8 cellular contexts compared by ENCODE assay signal in genomic region chr6:33787954-33788693, GRCh38. TPM values are rescaled to one million over a fixed set of nuclear protein-coding genes. Genes with fewer than 3 reads are reported as not detected.
DNase-seq lines count a peak whose midpoint lies in the region; ATAC-seq and TF ChIP-seq lines count a peak whose summit lies in the region.

No MANE protein-coding gene starts in this region.

- H2AFZ ChIP-seq in neural progenitor cell (replicated peaks) = no peak overlapping the region

- no peak for TF ChIP-seq CTCF in foreskin fibroblast (IDR thresholded peaks at IDR 0.05; ENCODE audit: low read depth, low read length)
- peak; percentile 10 for TF ChIP-seq CTCF in neural progenitor cell (IDR thresholded peaks at IDR 0.05)

- peak; percentile 33 to 43 for ATAC-seq in CD4-positive, CD25-positive, alpha-beta regulatory T cell (ENCODE audit: low read depth in 2 of 2)
- peak; percentile 32 for ATAC-seq in HG03378 (IDR thresholded peaks at IDR 0.05; ENCODE audit: unreplicated experiment)

- H3K36me3 Mint-ChIP-seq in CD4-positive, CD25-positive, alpha-beta regulatory T cell = peaks cover 21% of the 10 kb centered on the region
- H3K36me3 Mint-ChIP-seq in neural progenitor cell = peaks cover 23% of the 10 kb centered on the region

- peaks cover 29% of the 10 kb centered on the region for H3F3A ChIP-seq in neural progenitor cell (ENCODE audit: low read depth)

- H3K4me3 ChIP-seq in CD4-positive, CD25-positive, alpha-beta regulatory T cell (ENCODE audit: low read depth, low read length) = peak overlapping the region; percentile 85
- peak overlapping the region; percentile 56 to 71 for H3K4me3 ChIP-seq in foreskin fibroblast (ENCODE audit: low read depth in 1 of 2, low read length in 2 of 2)
- H3K4me3 ChIP-seq in neural progenitor cell = peak overlapping the region; percentile 78

- peaks cover 31% of the 10 kb centered on the region for H3K36me3 ChIP-seq in CD4-positive, CD25-positive, alpha-beta regulatory T cell (ENCODE audit: control insufficient read depth, insufficient read depth, low read length)
- no peaks in the 10 kb centered on the region for H3K36me3 ChIP-seq in neural progenitor cell

- peak overlapping the region; percentile 86 to 96 (median 96) for H3K4me3 Mint-ChIP-seq in CD4-positive, CD25-positive, alpha-beta regulatory T cell
- peak overlapping the region; percentile 96 for H3K4me3 Mint-ChIP-seq in neural progenitor cell

- no peaks in the 10 kb centered on the region for H3K9me3 ChIP-seq in CD4-positive, CD25-positive, alpha-beta regulatory T cell (ENCODE audit: control insufficient read depth in 2 of 2, low read length in 2 of 2)
- H3K9me3 ChIP-seq in neural progenitor cell (ENCODE audit: low read depth) = no peaks in the 10 kb centered on the region

- peak overlapping the region; percentile 88 for H3K27ac ChIP-seq in CD4-positive, CD25-positive, alpha-beta regulatory T cell (ENCODE audit: insufficient read depth, low read length, poor library complexity, severe bottlenecking)
- H3K27ac ChIP-seq in neural progenitor cell = peak overlapping the region; percentile 27
- peak overlapping the region; percentile 69 for H3K27ac ChIP-seq in temporal lobe (ENCODE audit: low read depth, low read length)

- peak; percentile 50 to 78 (median 59) for DNase-seq in CD4-positive, CD25-positive, alpha-beta regulatory T cell
- DNase-seq in GM19238 (ENCODE audit: insufficient read length, low spot score) (peak; percentile 86), foreskin fibroblast (peak; percentile 79 to 92), neural progenitor cell (ENCODE audit: low spot score) (peak; percentile 54)
- peak; percentile 38 for DNase-seq in activated gamma-delta T cell treated with anti-CD3 and anti-CD28 coated beads, Interleukin-2, amount 50 U/mL, for 16 hours (ENCODE audit: low read depth)

- H3K4me2 ChIP-seq in neural progenitor cell = peak overlapping the region; percentile 93

- H3K27me3 Mint-ChIP-seq in CD4-positive, CD25-positive, alpha-beta regulatory T cell = peaks cover 4% of the 10 kb centered on the region
- peaks cover 9% of the 10 kb centered on the region for H3K27me3 Mint-ChIP-seq in neural progenitor cell (ENCODE audit: insufficient read depth, low read depth)

- peaks cover 31% of the 10 kb centered on the region for H3K4me1 ChIP-seq in CD4-positive, CD25-positive, alpha-beta regulatory T cell (ENCODE audit: control insufficient read depth, insufficient read depth, low read length, poor library complexity, severe bottlenecking)
- peaks cover 36% of the 10 kb centered on the region for H3K4me1 ChIP-seq in neural progenitor cell

- no peaks in the 10 kb centered on the region for H3K9me3 Mint-ChIP-seq in CD4-positive, CD25-positive, alpha-beta regulatory T cell
- H3K9me3 Mint-ChIP-seq in neural progenitor cell = no peaks in the 10 kb centered on the region

- H3K79me2 ChIP-seq in neural progenitor cell (ENCODE audit: low read depth) = peaks cover 44% of the 10 kb centered on the region

- H3K27ac Mint-ChIP-seq in CD4-positive, CD25-positive, alpha-beta regulatory T cell = peak overlapping the region; percentile 95 to 100 (median 96)
- peak overlapping the region; percentile 84 for H3K27ac Mint-ChIP-seq in neural progenitor cell

- peaks cover 41% of the 10 kb centered on the region for H4K20me1 ChIP-seq in neural progenitor cell (ENCODE audit: low read depth)

- peak; percentile 71 for TF ChIP-seq POLR2A in Raji (IDR thresholded peaks at IDR 0.05; ENCODE audit: insufficient read depth, low read depth, low read length)

- H3K9ac ChIP-seq in neural progenitor cell = peak overlapping the region; percentile 86

- no peaks in the 10 kb centered on the region for H3K27me3 ChIP-seq in CD4-positive, CD25-positive, alpha-beta regulatory T cell (ENCODE audit: control insufficient read depth, insufficient read depth, low read length)
- H3K27me3 ChIP-seq in neural progenitor cell = no peaks in the 10 kb centered on the region

- H3K4me1 Mint-ChIP-seq in CD4-positive, CD25-positive, alpha-beta regulatory T cell = peaks cover 18 to 56% (median 47%) of the 10 kb centered on the region in 4 donors
- H3K4me1 Mint-ChIP-seq in neural progenitor cell = peaks cover 71% of the 10 kb centered on the region

RNA-seq across cellular contexts. Expression of gene LEMD2, which starts 0.8 kb away (rescaled TPM):
- 102 TPM for total RNA-seq in CD4-positive, CD25-positive, alpha-beta regulatory T cell
- 10 to 100 TPM; 25.7 to 36.4 (median 31.7) TPM for polyA plus RNA-seq in CD4-positive, CD25-positive, alpha-beta regulatory T cell
- total RNA-seq in neural progenitor cell (ENCODE audit: low replicate concordance) (31.8 and 53.4 TPM in 2 replicates), temporal lobe (23.6 TPM)

RNA-seq across cellular contexts. Expression of gene MLN, which starts 15.7 kb away (rescaled TPM):
- not detected for total RNA-seq in CD4-positive, CD25-positive, alpha-beta regulatory T cell
- not detected for polyA plus RNA-seq in CD4-positive, CD25-positive, alpha-beta regulatory T cell
- not detected in 2 replicates for total RNA-seq in neural progenitor cell (ENCODE audit: low replicate concordance)
- total RNA-seq in temporal lobe = not detected

RNA-seq across cellular contexts. Expression of gene IP6K3, which starts 41.4 kb away (rescaled TPM):
- not detected for total RNA-seq in CD4-positive, CD25-positive, alpha-beta regulatory T cell
- polyA plus RNA-seq in CD4-positive, CD25-positive, alpha-beta regulatory T cell = not detected
- total RNA-seq in neural progenitor cell (ENCODE audit: low replicate concordance) = 2.9 and 4.6 TPM in 2 replicates
- not detected for total RNA-seq in temporal lobe

Comparison
In these comparisons a context has a peak if more than half of its experiments do, and no peak if none do; other contexts are left out.
1. Peak in every context shown above with its lines: DNase-seq, ATAC-seq, H3K4me3 ChIP-seq and H3K27ac ChIP-seq.
2. H3K27ac ChIP-seq: peak in every context shown above with its lines; median percentile 88 in CD4-positive, CD25-positive, alpha-beta regulatory T cell; 69 in temporal lobe; 27 in neural progenitor cell.